10 cellular contexts compared by ENCODE assay signal in genomic region chr14:21723431-21724045, GRCh38. TPM values are rescaled to one million over a fixed set of nuclear protein-coding genes. Genes with fewer than 3 reads are reported as not detected.
DNase-seq lines count a peak whose midpoint lies in the region; ATAC-seq and TF ChIP-seq lines count a peak whose summit lies in the region.
"Had no signal": no experiment of that assay in that cellular context is flagged by ENCODE, and none has a peak within 500 bp of the region (broad histone marks: within the 10 kb centered on the region; RNA-seq: fewer than 3 reads in every experiment).

No MANE protein-coding gene starts in this region.

- peak overlapping the region; percentile 67 for H3K4me3 Mint-ChIP-seq in activated CD4-positive, alpha-beta memory T cell treated with anti-CD3 and anti-CD28 coated beads, Interleukin-2, amount 10 ng/mL, durations not matched to agents 7 days and 5 days
- H3K4me3 Mint-ChIP-seq: IgD-negative memory B cell had no signal

- H3K36me3 ChIP-seq in kidney epithelial cell (ENCODE audit: control insufficient read depth, insufficient read depth, low read length), result no peaks in the 10 kb centered on the region
- H3K36me3 ChIP-seq: thoracic aorta had no signal

- no peak overlapping the region for H3K4me3 ChIP-seq in LNCaP clone FGC (ENCODE audit: low read depth, low read length)
- no peak overlapping the region for H3K4me3 ChIP-seq in kidney epithelial cell (ENCODE audit: low read depth, low read length)
- H3K4me3 ChIP-seq: thoracic aorta had no signal

- peaks cover 3% of the 10 kb centered on the region for H3K4me1 Mint-ChIP-seq in activated CD4-positive, alpha-beta memory T cell treated with anti-CD3 and anti-CD28 coated beads, Interleukin-2, amount 10 ng/mL, durations not matched to agents 7 days and 5 days
- H3K4me1 Mint-ChIP-seq: IgD-negative memory B cell had no signal

- ATAC-seq in HG03378 (IDR thresholded peaks at IDR 0.05; ENCODE audit: unreplicated experiment) (no peak), GM19328 (IDR thresholded peaks at IDR 0.05; ENCODE audit: unreplicated experiment) (no peak), HG03108 (IDR thresholded peaks at IDR 0.05; ENCODE audit: unreplicated experiment) (no peak)

- TF ChIP-seq CTCF in LNCaP clone FGC (IDR thresholded peaks at IDR 0.05; ENCODE audit: control insufficient read depth, extremely low read depth, insufficient read depth), result peak; percentile 34
- peak; percentile 44 for TF ChIP-seq CTCF in kidney epithelial cell (IDR thresholded peaks at IDR 0.05; ENCODE audit: insufficient read depth, low read length, poor library complexity, severe bottlenecking)

- no peaks in the 10 kb centered on the region for H3K36me3 Mint-ChIP-seq in activated CD4-positive, alpha-beta memory T cell treated with anti-CD3 and anti-CD28 coated beads, Interleukin-2, amount 10 ng/mL, durations not matched to agents 7 days and 5 days (ENCODE audit: low read depth)
- H3K36me3 Mint-ChIP-seq: IgD-negative memory B cell had no signal

- POLR2A ChIA-PET in activated CD4-positive, alpha-beta memory T cell treated with anti-CD3 and anti-CD28 coated beads, Interleukin-2, amount 10 ng/mL, durations not matched to agents 7 days and 5 days (lab: Charles Lee), result interaction anchor here (0.6 to 2.0 kb wide), 8 partner anchors 11 to 846 kb away, joined by 3 to 9 read pairs (median 4); no protein-coding TSS in a partner anchor

- CTCF ChIA-PET in activated CD4-positive, alpha-beta memory T cell treated with anti-CD3 and anti-CD28 coated beads, Interleukin-2, amount 10 ng/mL, durations not matched to agents 7 days and 5 days (lab: Charles Lee), result interaction anchor here (0.6 to 1.7 kb wide), 7 partner anchors 9 to 847 kb away, joined by 3 to 8 read pairs (median 7); no protein-coding TSS in a partner anchor

- H3K9me3 Mint-ChIP-seq in activated CD4-positive, alpha-beta memory T cell treated with anti-CD3 and anti-CD28 coated beads, Interleukin-2, amount 10 ng/mL, durations not matched to agents 7 days and 5 days, result no peaks in the 10 kb centered on the region

- peak overlapping the region; percentile 31 for H3K27ac Mint-ChIP-seq in activated CD4-positive, alpha-beta memory T cell treated with anti-CD3 and anti-CD28 coated beads, Interleukin-2, amount 10 ng/mL, durations not matched to agents 7 days and 5 days
- H3K27ac Mint-ChIP-seq: IgD-negative memory B cell had no signal

- no peaks in the 10 kb centered on the region for H3K27me3 ChIP-seq in kidney epithelial cell (ENCODE audit: control insufficient read depth, insufficient read depth, low read length)

- peaks cover 30% of the 10 kb centered on the region for H3K27me3 Mint-ChIP-seq in activated CD4-positive, alpha-beta memory T cell treated with anti-CD3 and anti-CD28 coated beads, Interleukin-2, amount 10 ng/mL, durations not matched to agents 7 days and 5 days

- DNase-seq in ELR (ENCODE audit: low read depth) (peak; percentile 46), LNCaP clone FGC (ENCODE audit: low read depth) (no peak), kidney epithelial cell (ENCODE audit: low read depth) (no peak), NOMO-1 (lab: John Stamatoyannopoulos, UW; ENCODE audit: unreplicated experiment in 2 of 2) (no peak)
- peak; percentile 55 for DNase-seq in activated CD4-positive, alpha-beta memory T cell treated with anti-CD3 and anti-CD28 coated beads, Interleukin-2, amount 10 ng/mL, durations not matched to agents 7 days and 5 days

RNA-seq across cellular contexts. Expression of gene OR4E1, which starts 49.9 kb away (rescaled TPM):
- total RNA-seq in activated CD4-positive, alpha-beta memory T cell treated with anti-CD3 and anti-CD28 coated beads, Interleukin-2, amount 10 ng/mL, durations not matched to agents 7 days and 5 days, result under 1 TPM; 0.05 to 0.15 TPM
- total RNA-seq in kidney epithelial cell, result not detected in 2 replicates
- total RNA-seq: thoracic aorta had no signal

Comparison
In these comparisons a context has a peak if more than half of its experiments do, and no peak if none do; other contexts are left out.
1. DNase-seq: peak in ELR (single experiment) and activated CD4-positive, alpha-beta memory T cell treated with anti-CD3 and anti-CD28 coated beads, Interleukin-2, amount 10 ng/mL, durations not matched to agents 7 days and 5 days (single experiment); none in LNCaP clone FGC (single experiment), kidney epithelial cell (single experiment) and NOMO-1 (0 of 2).